Comparison of ENCODE assay signal across 30 cellular contexts in the genomic region with DNA sequence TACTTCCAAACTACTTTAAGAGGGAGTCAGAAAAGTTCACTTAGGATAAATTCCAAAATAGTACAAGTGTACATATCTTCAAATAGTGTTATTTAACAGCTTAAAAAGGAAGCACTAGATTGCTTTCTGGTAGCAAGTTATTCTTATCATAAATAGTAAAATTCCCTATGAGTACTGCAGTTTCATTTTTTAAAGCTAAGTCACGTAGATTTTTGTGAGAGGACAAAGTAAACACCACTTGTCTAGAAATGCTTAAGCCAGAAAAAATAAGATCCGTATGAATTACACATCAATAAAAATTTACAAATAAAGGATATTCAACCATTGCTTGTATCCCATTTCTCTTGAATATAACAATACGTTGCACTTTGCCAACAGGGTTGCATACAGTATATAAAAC.
"Had no signal": no experiment of that assay in that cellular context is flagged by ENCODE, and none has a peak within 500 bp of the region (broad histone marks: within the 10 kb centered on the region; RNA-seq: fewer than 3 reads in every experiment).

No MANE protein-coding gene starts in this region.

- DNase-seq: activated CD4-positive, alpha-beta T cell treated with anti-CD3 and anti-CD28 coated beads for 48 hours; activated CD4-positive, alpha-beta T cell treated with anti-CD3 and anti-CD28 coated beads, Interleukin-2, amount 50 U/mL, for 48 hours; activated effector memory CD4-positive, alpha-beta T cell treated with Interleukin-2 at 50 U/mL for 16 hours; activated naive CD4-positive, alpha-beta T cell treated with Interleukin-2 at 50 U/mL for 16 hours; activated T-cell treated with anti-CD3 and anti-CD28 coated beads, Interleukin-2, amount 50 U/mL, for 72 hours; anterior cingulate cortex; cerebellar nuclear complex; dorsolateral prefrontal cortex; effector memory CD8-positive, alpha-beta T cell; erythroblast; left cardiac atrium; mammary epithelial cell; ovary; sigmoid colon; small intestine; stimulated activated CD4-positive, alpha-beta T cell treated with anti-CD3 and anti-CD28 coated beads, Interleukin-1b, Interleukin-23, amount 100 ng/mL, for 48 hours; stimulated activated naive B cell treated with anti-CD40 and anti-IgM and Interleukin-4, amounts not matched to agents 10 μg/mL and 1 μg/mL and 100 μg/mL, for 72 hours; stomach; T-cell; T-helper 9 cell; thyroid gland; upper lobe of left lung had no signal

- H3K4me3 ChIP-seq: coronary artery, dorsolateral prefrontal cortex, gastroesophageal sphincter, hepatocyte, ovary, sigmoid colon, stomach, thyroid gland, upper lobe of left lung had no signal

- H2AFZ ChIP-seq: hepatocyte had no signal

- H3K9me3 ChIP-seq: gastroesophageal sphincter, ovary, sigmoid colon, stomach, thyroid gland, upper lobe of left lung had no signal

- ATAC-seq: activated CD4-positive, CD25-positive, alpha-beta regulatory T cell treated with anti-CD3 and anti-CD28 coated beads, Interleukin-2, amount 50 U/mL, for 24 hours; activated T-cell treated with anti-CD3 and anti-CD28 coated beads, Interleukin-2, amount 50 U/mL, for 72 hours; effector memory CD8-positive, alpha-beta T cell; gastroesophageal sphincter; left cardiac atrium; stimulated activated naive B cell treated with anti-CD40 and anti-IgM and Interleukin-4, amounts not matched to agents 10 μg/mL and 1 μg/mL and 100 μg/mL, for 72 hours; T-cell had no signal

- H3K4me3 Mint-ChIP-seq: activated naive CD8-positive, alpha-beta T cell; nephron; stimulated activated naive B cell treated with anti-CD40 and anti-IgM and Interleukin-4, amounts not matched to agents 10 μg/mL and 1 μg/mL and 100 μg/mL, for 72 hours; T-cell had no signal

- H3K4me2 ChIP-seq: hepatocyte had no signal

- H3K27ac ChIP-seq: coronary artery, dorsolateral prefrontal cortex, gastroesophageal sphincter, hepatocyte, sigmoid colon, stomach, thyroid gland, upper lobe of left lung, VCaP had no signal

- H3K27ac Mint-ChIP-seq: activated naive CD8-positive, alpha-beta T cell; nephron; progenitor cell of endocrine pancreas; stimulated activated naive B cell treated with anti-CD40 and anti-IgM and Interleukin-4, amounts not matched to agents 10 μg/mL and 1 μg/mL and 100 μg/mL, for 72 hours had no signal

- H3K9me3 Mint-ChIP-seq: effector memory CD8-positive, alpha-beta T cell; nephron; T-cell had no signal

- H3K36me3 ChIP-seq: ovary had no signal

- H3K27me3 ChIP-seq: dorsolateral prefrontal cortex, gastroesophageal sphincter, hepatocyte, ovary, sigmoid colon, stomach, thyroid gland, upper lobe of left lung had no signal

- H3K27me3 Mint-ChIP-seq: activated naive CD8-positive, alpha-beta T cell; effector memory CD8-positive, alpha-beta T cell; progenitor cell of endocrine pancreas; T-cell had no signal
